Comparison of ENCODE assay signal across 1 cellular context in genomic region chr3:4759689-4760312, GRCh38.
TF ChIP-seq lines count a peak whose summit lies in the region.

No MANE protein-coding gene starts in this region.

TF ChIP-seq in K562, 482 proteins besides CTCF, POLR2A, EP300 and RAD21 (continued from another document and continues in another):
- TF ChIP-seq THRAP3 (IDR thresholded peaks at IDR 0.05; ENCODE audit: borderline replicate concordance) (no peak), CUX1 (CRISPR knock-in tag; IDR thresholded peaks at IDR 0.05) (no peak), HNRNPH1 (optimal IDR thresholded peaks at IDR 0.05; ENCODE audit: low read depth, low read length) (no peak), SRSF9 (IDR thresholded peaks at IDR 0.05; ENCODE audit: borderline replicate concordance, low read depth, low read length) (no peak), ZKSCAN8 (CRISPR knock-in tag; IDR thresholded peaks at IDR 0.05) (no peak), ZNF212 (CRISPR knock-in tag; IDR thresholded peaks at IDR 0.05) (no peak), RBM14 (IDR thresholded peaks at IDR 0.05; ENCODE audit: borderline replicate concordance, insufficient read depth, low read depth, low read length) (no peak), LEF1 (IDR thresholded peaks at IDR 0.05) (peak; percentile 84), ZFPM2 (CRISPR knock-in tag; IDR thresholded peaks at IDR 0.05) (0 out of 2 replicates have a peak, but pooled peaks have one; percentile 52), DMBX1 (CRISPR knock-in tag; IDR thresholded peaks at IDR 0.05; ENCODE audit: borderline replicate concordance) (no peak; the same call in 1 of the 2 replicates), YY1 (IDR thresholded peaks at IDR 0.05; ENCODE audit: borderline replicate concordance in 1 of 3, control insufficient read depth in 1 of 3, extremely low read depth in 1 of 3, insufficient read depth in 3 of 3, insufficient read length in 1 of 3, insufficient replicate concordance in 2 of 3, low read depth in 1 of 3, low read length in 2 of 3) (no peak), NFATC3 (IDR thresholded peaks at IDR 0.05) (no peak), MITF (IDR thresholded peaks at IDR 0.05) (no peak), ZNF12 (CRISPR knock-in tag; IDR thresholded peaks at IDR 0.05) (no peak), ZNF184 (CRISPR knock-in tag; IDR thresholded peaks at IDR 0.05) (no peak), SMARCC2 (IDR thresholded peaks at IDR 0.05; ENCODE audit: low read depth) (no peak; the same call in 1 of the 2 replicates), BCLAF1 (IDR thresholded peaks at IDR 0.05; ENCODE audit: borderline replicate concordance in 1 of 2, control insufficient read depth in 1 of 2, low read depth in 2 of 2, low read length in 1 of 2) (no peak), ZSCAN32 (CRISPR knock-in tag; IDR thresholded peaks at IDR 0.05) (no peak), ZBTB11 (CRISPR knock-in tag; IDR thresholded peaks at IDR 0.05) (peak in 1 of 3 experiments; percentile 56; a peak in 2 of 6 replicates), ZNF408 (CRISPR knock-in tag; IDR thresholded peaks at IDR 0.05; ENCODE audit: low read depth) (no peak), CREBBP (IDR thresholded peaks at IDR 0.05; ENCODE audit: low read depth, low read length) (no peak), FOXJ3 (CRISPR knock-in tag; IDR thresholded peaks at IDR 0.05) (no peak), CCAR2 (IDR thresholded peaks at IDR 0.05; ENCODE audit: low read depth, low read length) (no peak), FOXP4 (CRISPR knock-in tag; IDR thresholded peaks at IDR 0.05; ENCODE audit: borderline replicate concordance) (no peak), MTA2 (IDR thresholded peaks at IDR 0.05; ENCODE audit: low read depth) (no peak), TSC22D4 (tag; IDR thresholded peaks at IDR 0.05) (no peak), FOXP1 (CRISPR knock-in tag; IDR thresholded peaks at IDR 0.05) (no peak), PYGO2 (tag; IDR thresholded peaks at IDR 0.05) (0 out of 2 replicates have a peak, but pooled peaks have one; percentile 22), E2F3 (CRISPR knock-in tag; IDR thresholded peaks at IDR 0.05) (no peak), CBX1 (IDR thresholded peaks at IDR 0.05; ENCODE audit: low read depth) (peak; percentile 61; the same call in 1 of the 2 replicates), DEAF1 (CRISPR knock-in tag; IDR thresholded peaks at IDR 0.05) (no peak), MEIS2 (IDR thresholded peaks at IDR 0.05; ENCODE audit: partially characterized antibody) (peak; percentile 99), CREB1 (IDR thresholded peaks at IDR 0.05) (no peak), CREB1 (CRISPR knock-in tag; IDR thresholded peaks at IDR 0.05) (no peak), TEAD1 (CRISPR knock-in tag; IDR thresholded peaks at IDR 0.05) (0 out of 4 replicates have a peak, but pooled peaks of 1 of the 2 experiments have one; percentile 4), THAP7 (CRISPR knock-in tag; IDR thresholded peaks at IDR 0.05) (no peak), ELF1 (tag; IDR thresholded peaks at IDR 0.05) (no peak), ZNF79 (CRISPR knock-in tag; IDR thresholded peaks at IDR 0.05; ENCODE audit: low read depth) (no peak), SAFB (IDR thresholded peaks at IDR 0.05; ENCODE audit: borderline replicate concordance, low read depth, low read length) (no peak), ZEB2 (IDR thresholded peaks at IDR 0.05) (0 out of 2 replicates have a peak, but pooled peaks have one; percentile 13), MEF2A (IDR thresholded peaks at IDR 0.05; ENCODE audit: control insufficient read depth, low read depth, low read length) (no peak), BRF2 (IDR thresholded peaks at IDR 0.05; ENCODE audit: borderline replicate concordance, insufficient read depth, insufficient read length) (no peak), ZFP36 (IDR thresholded peaks at IDR 0.05; ENCODE audit: low read depth, low read length, partially characterized antibody) (no peak), ZNF280B (CRISPR knock-in tag; IDR thresholded peaks at IDR 0.05) (no peak)
